Comparison of ENCODE assay signal across 1 cellular context in genomic region chr10:112739219-112739969, GRCh38.
TF ChIP-seq lines count a peak whose summit lies in the region.

No MANE protein-coding gene starts in this region.

TF ChIP-seq in liver, 16 proteins besides CTCF, POLR2A, EP300 and RAD21 (continued from another document):
- TF ChIP-seq ZBTB33 (IDR thresholded peaks at IDR 0.05) (peak; percentile 88), GABPA (IDR thresholded peaks at IDR 0.05 in 1 of 2, conservative IDR thresholded peaks at IDR 0.05 in 1 of 2) (peak in 1 of 2 donors; percentile 48)
